8 cellular contexts compared by ENCODE assay signal in genomic region chr7:2521952-2522591, GRCh38. TPM values are rescaled to one million over a fixed set of nuclear protein-coding genes. Genes with fewer than 3 reads are reported as not detected.
DNase-seq lines count a peak whose midpoint lies in the region; ATAC-seq and TF ChIP-seq lines count a peak whose summit lies in the region.

No MANE protein-coding gene starts in this region.

- H3K27me3 ChIP-seq in BLaER1 (no peaks in the 10 kb centered on the region), esophagus muscularis mucosa (peaks cover 0 to 88% (median 41%) of the 10 kb centered on the region in 4 donors), psoas muscle (ENCODE audit: insufficient read depth in 3 of 3, low read length in 2 of 3) (peaks cover 0 to 28% (median 25%) of the 10 kb centered on the region in 3 donors)

- TF ChIP-seq EP300 in esophagus muscularis mucosa (IDR thresholded peaks at IDR 0.05), result no peak

- peak; percentile 64 for DNase-seq in LHCN-M2 (ENCODE audit: low read depth)
- DNase-seq in activated CD8-positive, alpha-beta memory T cell treated with anti-CD3 and anti-CD28 coated beads, Interleukin-2, amount 50 U/mL, for 4 hours, result peak; percentile 79
- no peak for DNase-seq in esophagus muscularis mucosa (ENCODE audit: extremely low spot score)
- DNase-seq in psoas muscle, result peak in 1 of 2 donors; percentile 50
- DNase-seq in NCI-H1694 treated with DMSO at 0.1 percent for 48 hours (lab: John Stamatoyannopoulos, UW), result no peak
- DNase-seq in SHP77 treated with DMSO at 0.1 percent for 48 hours (lab: John Stamatoyannopoulos, UW), result no peak

- H3K4me2 ChIP-seq in BLaER1, result peak overlapping the region; percentile 100

- peak overlapping the region; percentile 75 for H3K27ac ChIP-seq in BLaER1
- H3K27ac ChIP-seq in esophagus muscularis mucosa (replicated peaks in 1 of 4), result peak overlapping the region; percentile 6 to 58 (median 40)
- no peak overlapping the region for H3K27ac ChIP-seq in psoas muscle

- H3K9me3 ChIP-seq in BLaER1 (no peaks in the 10 kb centered on the region), esophagus muscularis mucosa (no peaks in the 10 kb centered on the region), psoas muscle (no peaks in the 10 kb centered on the region)

- peaks cover 71% of the 10 kb centered on the region for H4K20me1 ChIP-seq in BLaER1

- H3K9ac ChIP-seq in BLaER1, result peak overlapping the region; percentile 83

- peaks cover 80% of the 10 kb centered on the region for H3K4me1 ChIP-seq in BLaER1
- H3K4me1 ChIP-seq in esophagus muscularis mucosa, result peaks cover 51 to 87% (median 79%) of the 10 kb centered on the region in 4 donors
- H3K4me1 ChIP-seq in psoas muscle, result peaks cover 11% of the 10 kb centered on the region

- intact Hi-C loops in esophagus muscularis mucosa (cut with DNase I), result no loop called here
- intact Hi-C loops in psoas muscle (cut with DNase I), result no loop called here

- H3K36me3 ChIP-seq in BLaER1 (peaks cover 22% of the 10 kb centered on the region), esophagus muscularis mucosa (peaks cover 0 to 21% (median 15%) of the 10 kb centered on the region in 4 donors), psoas muscle (ENCODE audit: insufficient read depth in 1 of 2, low read depth in 1 of 2) (no peaks in the 10 kb centered on the region)

- TF ChIP-seq POLR2A in esophagus muscularis mucosa (IDR thresholded peaks at IDR 0.05; ENCODE audit: low read depth), result no peak

- peak overlapping the region; percentile 80 for H3K4me3 ChIP-seq in BLaER1
- H3K4me3 ChIP-seq in esophagus muscularis mucosa, result peak overlapping the region; percentile 62 to 71 (median 64)
- H3K4me3 ChIP-seq in psoas muscle, result peak overlapping the region; percentile 60

- ATAC-seq in psoas muscle, result no peak
- no peak for ATAC-seq in GM21515 (IDR thresholded peaks at IDR 0.05; ENCODE audit: unreplicated experiment)

- 44% methylated on average over 12 of the region's 17 CpGs for WGBS in esophagus muscularis mucosa
- 23 to 28% (median 27%) methylated on average over 16 to 17 of the region's 17 CpGs for WGBS in psoas muscle, 3 donors

- no peak for TF ChIP-seq CTCF in esophagus muscularis mucosa (IDR thresholded peaks at IDR 0.05)
- TF ChIP-seq CTCF in psoas muscle (IDR thresholded peaks at IDR 0.05), result no peak

RNA-seq across cellular contexts. Expression of gene LFNG, which starts 2.5 kb away (rescaled TPM):
- total RNA-seq in LHCN-M2 (2014; rRNA removed), result 15.2 and 15.7 TPM in 2 replicates
- polyA plus RNA-seq in LHCN-M2 (2012), result 15.5 TPM
- 10 to 100 TPM in 1 of 4 donors, 1 to 10 TPM in 3; 6.1 to 10.7 (median 8.3) TPM for total RNA-seq in esophagus muscularis mucosa
- 1 to 10 TPM; 2.4 to 3.0 (median 2.8) TPM for total RNA-seq in psoas muscle
- 1 to 10 TPM; 1.3 to 2.1 (median 2.0) TPM for polyA plus RNA-seq in psoas muscle

RNA-seq across cellular contexts. Expression of gene BRAT1, which starts 33.3 kb away (rescaled TPM):
- total RNA-seq in LHCN-M2 (2014; rRNA removed) (73.9 and 78.9 TPM in 2 replicates), esophagus muscularis mucosa (10 to 100 TPM; 22.0 to 43.8 (median 32.7) TPM), psoas muscle (10 to 100 TPM; 11.9 to 14.3 (median 12.5) TPM)
- polyA plus RNA-seq in LHCN-M2 (2012), result 27.5 TPM
- 10 to 100 TPM; 13.2 to 14.8 (median 14.4) TPM for polyA plus RNA-seq in psoas muscle

RNA-seq across cellular contexts. Expression of gene IQCE, which starts 36.7 kb away (rescaled TPM):
- total RNA-seq in LHCN-M2 (2014; rRNA removed) (15.3 and 16.4 TPM in 2 replicates), esophagus muscularis mucosa (10 to 100 TPM; 13.0 to 22.4 (median 18.0) TPM), psoas muscle (1 to 10 TPM; 5.6 to 8.5 (median 7.1) TPM)
- 10.4 TPM for polyA plus RNA-seq in LHCN-M2 (2012)
- 1 to 10 TPM; 2.4 to 9.6 (median 6.5) TPM for polyA plus RNA-seq in psoas muscle

RNA-seq across cellular contexts. Expression of gene GRIFIN, which starts 45.9 kb away (rescaled TPM):
- total RNA-seq in LHCN-M2 (2014; rRNA removed) (not detected in 2 replicates), esophagus muscularis mucosa (not detected), psoas muscle (not detected)
- polyA plus RNA-seq in LHCN-M2 (2012), result not detected
- not detected for polyA plus RNA-seq in psoas muscle

Comparison
In these comparisons a context has a peak if more than half of its experiments do, and no peak if none do; other contexts are left out.
1. DNase-seq: peak in LHCN-M2 (single experiment) and activated CD8-positive, alpha-beta memory T cell treated with anti-CD3 and anti-CD28 coated beads, Interleukin-2, amount 50 U/mL, for 4 hours (single experiment); none in esophagus muscularis mucosa (single experiment), NCI-H1694 treated with DMSO at 0.1 percent for 48 hours (single experiment) and SHP77 treated with DMSO at 0.1 percent for 48 hours (single experiment).
2. Peak in every context shown above with its lines, with median percentiles within 50 percentile points of each other: H3K4me3 ChIP-seq.